8 cellular contexts compared by ENCODE assay signal in genomic region chr14:25049559-25050493, GRCh38. TPM values are rescaled to one million over a fixed set of nuclear protein-coding genes. Genes with fewer than 3 reads are reported as not detected.
A peak's percentile ranks its signal among the peaks of the same experiment; 100 is the strongest.
DNase-seq lines count a peak whose midpoint lies in the region; ATAC-seq lines count a peak whose summit lies in the region.

TSS of gene STXBP6 (minus strand) at chr14:25050147. CDS start at chr14:24974818, 75,329 bp downstream.

- peaks cover 50% of the 10 kb centered on the region for H3K27me3 Mint-ChIP-seq in activated CD4-positive, alpha-beta T cell treated with anti-CD3 and anti-CD28 coated beads, Interleukin-2, amount 10 ng/mL, durations not matched to agents 24 days and 14 days
- peaks cover 65% of the 10 kb centered on the region for H3K27me3 Mint-ChIP-seq in dendritic cell treated with granulocyte-macrophage colony-stimulating factor and Interleukin-4, amounts not matched to agents 40 ng/mL and 50 ng/mL, for 4 days

- H3K27ac Mint-ChIP-seq in activated CD4-positive, alpha-beta T cell treated with anti-CD3 and anti-CD28 coated beads, Interleukin-2, amount 10 ng/mL, durations not matched to agents 24 days and 14 days, result no peak within 1 kb of the TSS
- H3K27ac Mint-ChIP-seq in dendritic cell treated with granulocyte-macrophage colony-stimulating factor and Interleukin-4, amounts not matched to agents 40 ng/mL and 50 ng/mL, for 4 days, result no peak within 1 kb of the TSS

- intact Hi-C loops in activated CD4-positive, alpha-beta T cell treated with anti-CD3 and anti-CD28 coated beads, Interleukin-2, amount 10 ng/mL, durations not matched to agents 24 days and 14 days (cut with micrococcal nuclease), result no loop called here
- intact Hi-C loops in dendritic cell treated with granulocyte-macrophage colony-stimulating factor and Interleukin-4, amounts not matched to agents 40 ng/mL and 50 ng/mL, for 4 days (cut with micrococcal nuclease), result no loop called here

- H3K27ac ChIP-seq in layer of hippocampus (ENCODE audit: low read depth, low read length), result peak within 1 kb of the TSS; percentile 83

- no peaks in the 10 kb centered on the region for H3K9me3 Mint-ChIP-seq in activated CD4-positive, alpha-beta T cell treated with anti-CD3 and anti-CD28 coated beads, Interleukin-2, amount 10 ng/mL, durations not matched to agents 24 days and 14 days
- H3K9me3 Mint-ChIP-seq in dendritic cell treated with granulocyte-macrophage colony-stimulating factor and Interleukin-4, amounts not matched to agents 40 ng/mL and 50 ng/mL, for 4 days, result no peaks in the 10 kb centered on the region

- peak within 1 kb of the TSS; percentile 52 for H3K4me3 Mint-ChIP-seq in activated CD4-positive, alpha-beta T cell treated with anti-CD3 and anti-CD28 coated beads, Interleukin-2, amount 10 ng/mL, durations not matched to agents 24 days and 14 days
- peak within 1 kb of the TSS; percentile 71 for H3K4me3 Mint-ChIP-seq in dendritic cell treated with granulocyte-macrophage colony-stimulating factor and Interleukin-4, amounts not matched to agents 40 ng/mL and 50 ng/mL, for 4 days

- peaks cover 2% of the 10 kb centered on the region for H3K4me1 Mint-ChIP-seq in activated CD4-positive, alpha-beta T cell treated with anti-CD3 and anti-CD28 coated beads, Interleukin-2, amount 10 ng/mL, durations not matched to agents 24 days and 14 days
- peaks cover 20% of the 10 kb centered on the region for H3K4me1 Mint-ChIP-seq in dendritic cell treated with granulocyte-macrophage colony-stimulating factor and Interleukin-4, amounts not matched to agents 40 ng/mL and 50 ng/mL, for 4 days (ENCODE audit: low read depth)

- peak; percentile 56 for DNase-seq in activated CD4-positive, alpha-beta T cell treated with anti-CD3 and anti-CD28 coated beads, Interleukin-2, amount 10 ng/mL, durations not matched to agents 24 days and 14 days
- DNase-seq in activated CD4-positive, alpha-beta T cell treated with anti-CD3 and anti-CD28 coated beads, Interleukin-2, amount 50 U/mL, for 1 hour, result no peak
- DNase-seq in RPMI7951 (ENCODE audit: low read depth), result peak; percentile 67
- peak; percentile 3 for DNase-seq in stimulated activated CD4-positive, alpha-beta T cell treated with anti-CD3 and anti-CD28 coated beads, Interleukin-4, amount 100 ng/mL, for 1 hour

- peak; percentile 68 for ATAC-seq in HG03432 (IDR thresholded peaks at IDR 0.05; ENCODE audit: unreplicated experiment)
- ATAC-seq in HG02884 (IDR thresholded peaks at IDR 0.05; ENCODE audit: unreplicated experiment), result no peak

- no peaks in the 10 kb centered on the region for H3K27me3 ChIP-seq in layer of hippocampus (ENCODE audit: control insufficient read depth, insufficient read depth, low read length)

- H3K36me3 Mint-ChIP-seq in activated CD4-positive, alpha-beta T cell treated with anti-CD3 and anti-CD28 coated beads, Interleukin-2, amount 10 ng/mL, durations not matched to agents 24 days and 14 days (ENCODE audit: low read depth), result no peaks in the 10 kb centered on the region
- H3K36me3 Mint-ChIP-seq in dendritic cell treated with granulocyte-macrophage colony-stimulating factor and Interleukin-4, amounts not matched to agents 40 ng/mL and 50 ng/mL, for 4 days (ENCODE audit: low read depth), result no peaks in the 10 kb centered on the region

RNA-seq across cellular contexts. Expression of gene STXBP6, which starts in this region (rescaled TPM):
- total RNA-seq in activated CD4-positive, alpha-beta T cell treated with anti-CD3 and anti-CD28 coated beads, Interleukin-2, amount 10 ng/mL, durations not matched to agents 24 days and 14 days, result not detected in 2 replicates
- 14.9 and 18.7 TPM in 2 replicates for total RNA-seq in RPMI7951 (2014; rRNA removed; shearing (Covaris generic))

Comparison
In these comparisons a context has a peak if more than half of its experiments do, and no peak if none do; other contexts are left out.
1. RNA of gene STXBP6 (total RNA-seq): 14.9 to 18.7 TPM in RPMI7951; not detected in activated CD4-positive, alpha-beta T cell treated with anti-CD3 and anti-CD28 coated beads, Interleukin-2, amount 10 ng/mL, durations not matched to agents 24 days and 14 days; every median in the first group is over 10 times any median in the second.
2. Peak in DNase-seq in activated CD4-positive, alpha-beta T cell treated with anti-CD3 and anti-CD28 coated beads, Interleukin-2, amount 10 ng/mL, durations not matched to agents 24 days and 14 days; RNA of the gene not detected or under 1 TPM.